In the genomic region with DNA sequence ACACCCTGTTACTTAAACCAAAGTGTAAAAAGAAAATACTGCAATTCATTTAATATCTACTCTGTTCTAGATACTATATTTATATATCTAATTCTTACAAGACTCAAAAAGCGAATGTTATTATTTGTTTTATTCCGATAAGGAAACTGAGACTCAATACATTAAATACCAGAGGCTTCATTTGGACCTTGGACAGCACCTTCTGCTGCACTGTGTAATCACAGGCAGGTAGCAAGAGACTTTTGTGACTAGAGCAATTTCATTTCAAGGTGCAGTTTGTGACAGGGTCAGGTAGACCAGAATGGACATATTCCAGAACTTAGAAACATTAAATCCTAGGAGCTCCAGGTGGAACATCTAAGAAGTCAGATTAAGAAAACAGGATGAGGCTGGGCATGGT, we compare ENCODE assay signal across 15 cellular contexts. TPM values are rescaled to one million over a fixed set of nuclear protein-coding genes. Genes with fewer than 3 reads are reported as not detected.
DNase-seq lines count a peak whose midpoint lies in the region; ATAC-seq and TF ChIP-seq lines count a peak whose summit lies in the region.
"Had no signal": no experiment of that assay in that cellular context is flagged by ENCODE, and none has a peak within 500 bp of the region (broad histone marks: within the 10 kb centered on the region; RNA-seq: fewer than 3 reads in every experiment).

No MANE protein-coding gene starts in this region.

- H3K36me3 ChIP-seq in HCT116 (ENCODE audit: control insufficient read depth in 1 of 2, insufficient read depth in 2 of 2, low read length in 2 of 2) = no peaks in the 10 kb centered on the region

- no peak overlapping the region for H3K27ac ChIP-seq in HCT116 (ENCODE audit: low read depth, low read length)
- H3K27ac ChIP-seq in CD4-positive, alpha-beta T cell (ENCODE audit: low read depth, low read length) = no peak overlapping the region
- H3K27ac ChIP-seq: GM23248 had no signal

- H3K9me3 Mint-ChIP-seq in nephron progenitor cell = no peaks in the 10 kb centered on the region
- no peaks in the 10 kb centered on the region for H3K9me3 Mint-ChIP-seq in CD4-positive, alpha-beta T cell
- H3K9me3 Mint-ChIP-seq: CD8-positive, alpha-beta T cell; H9 had no signal

- CTCF ChIA-PET in HCT116 (lab: Charles Lee) = no interaction called here
- CTCF ChIA-PET in CD4-positive, alpha-beta T cell (lab: Charles Lee) = no interaction called here

- intact Hi-C loops in HCT116 (cut with micrococcal nuclease) = no loop called here
- intact Hi-C loops in CD4-positive, alpha-beta T cell (cut with DNase I, micrococcal nuclease) = no loop called here

- H3K27me3 ChIP-seq in HCT116 (ENCODE audit: insufficient read depth, low read length) = no peaks in the 10 kb centered on the region
- H3K27me3 ChIP-seq in CD4-positive, alpha-beta T cell (ENCODE audit: control insufficient read depth, insufficient read depth, low read length) = no peaks in the 10 kb centered on the region

- no peaks in the 10 kb centered on the region for H3K4me1 Mint-ChIP-seq in nephron progenitor cell
- H3K4me1 Mint-ChIP-seq in CD4-positive, alpha-beta T cell (ENCODE audit: low read depth) = no peaks in the 10 kb centered on the region

- H4K20me1 ChIP-seq in HCT116 (ENCODE audit: insufficient read depth) = no peaks in the 10 kb centered on the region

- DNase-seq in HCT116 (ENCODE audit: low read depth, low spot score) (no peak), nephron progenitor cell (no peak), RKO (ENCODE audit: low spot score) (no peak)
- DNase-seq in CD4-positive, alpha-beta T cell = no peak
- DNase-seq: C1 segment of cervical spinal cord; Caco-2; CD8-positive, alpha-beta T cell; DMS153; DND-41; GM23248; H9 had no signal

- H3K79me2 ChIP-seq in HCT116 (ENCODE audit: insufficient read depth, low read length) = no peaks in the 10 kb centered on the region

- peaks cover 69% of the 10 kb centered on the region for H3K36me3 Mint-ChIP-seq in nephron progenitor cell (ENCODE audit: low read depth)
- H3K36me3 Mint-ChIP-seq in CD4-positive, alpha-beta T cell (ENCODE audit: low read depth) = peaks cover 85% of the 10 kb centered on the region

- no peak for TF ChIP-seq RAD21 in HCT116 (IDR thresholded peaks at IDR 0.05; ENCODE audit: low read depth)
- no peak for TF ChIP-seq RAD21 in Ishikawa (IDR thresholded peaks at IDR 0.05; ENCODE audit: low read depth)

- no peak for TF ChIP-seq EP300 in Ishikawa (IDR thresholded peaks at IDR 0.05; ENCODE audit: borderline replicate concordance)

- no TSS peak for BruUV-seq in HCT116 (replicated peaks; lab: Mats Ljungman, UMichigan)

- no peak overlapping the region for H3K4me2 ChIP-seq in HCT116 (ENCODE audit: low read length)

- RAD21 ChIA-PET in HCT116 (lab: Charles Lee; ENCODE audit: low non-redundant PET in 1 of 2, low total read pairs in 2 of 2, uncharacterized antibody in 2 of 2, unreplicated experiment in 2 of 2) = no interaction called here

- peak overlapping the region; percentile 93 for H3K27ac Mint-ChIP-seq in nephron progenitor cell
- no peak overlapping the region for H3K27ac Mint-ChIP-seq in CD4-positive, alpha-beta T cell
- H3K27ac Mint-ChIP-seq: CD8-positive, alpha-beta T cell; H9 had no signal

- no peak overlapping the region for H3K4me3 Mint-ChIP-seq in nephron progenitor cell
- no peak overlapping the region for H3K4me3 Mint-ChIP-seq in CD4-positive, alpha-beta T cell
- H3K4me3 Mint-ChIP-seq: CD8-positive, alpha-beta T cell; H9 had no signal

- H3K9me3 ChIP-seq in HCT116 (ENCODE audit: control insufficient read depth in 1 of 2, insufficient read depth in 1 of 2, low read depth in 1 of 2, low read length in 2 of 2) = no peaks in the 10 kb centered on the region
- no peaks in the 10 kb centered on the region for H3K9me3 ChIP-seq in CD4-positive, alpha-beta T cell (ENCODE audit: control insufficient read depth, low read length)
- H3K9me3 ChIP-seq: Caco-2 had no signal

- H3K9ac ChIP-seq in HCT116 (ENCODE audit: low read length) = no peak overlapping the region
- H3K9ac ChIP-seq: GM23248 had no signal

- H3K9me2 ChIP-seq in HCT116 (ENCODE audit: insufficient read depth) = no peaks in the 10 kb centered on the region

- peaks cover 3% of the 10 kb centered on the region in 2 experiments; a peak in 3 of 4 replicates for H3K4me1 ChIP-seq in HCT116 (ENCODE audit: control insufficient read depth in 1 of 2, insufficient read depth in 2 of 2, low read length in 2 of 2)
- H3K4me1 ChIP-seq: Caco-2 had no signal

- POLR2A ChIA-PET in HCT116 (lab: Charles Lee) = no interaction called here
- POLR2A ChIA-PET in CD4-positive, alpha-beta T cell (lab: Charles Lee) = no interaction called here

- no peak overlapping the region for H3K4me3 ChIP-seq in HCT116 (replicated peaks in 1 of 2; ENCODE audit: low read depth in 1 of 2, low read length in 2 of 2)
- H3K4me3 ChIP-seq: GM23248 had no signal

- TF ChIP-seq CTCF in HCT116 (IDR thresholded peaks at IDR 0.05 in 2 of 3, conservative IDR thresholded peaks at IDR 0.05 in 1 of 3; ENCODE audit: borderline replicate concordance in 1 of 3, insufficient read depth in 1 of 3, low read depth in 2 of 3, low read length in 2 of 3) (no peak), nephron progenitor cell (IDR thresholded peaks at IDR 0.05) (no peak)
- TF ChIP-seq CTCF in CD4-positive, alpha-beta T cell (IDR thresholded peaks at IDR 0.05) = no peak

- H2AFZ ChIP-seq in HCT116 (ENCODE audit: low read depth, low read length, poor library complexity, severe bottlenecking) = no peak overlapping the region
- H2AFZ ChIP-seq: GM23248 had no signal

- no peak for ATAC-seq in HCT116
- no peak for ATAC-seq in CD4-positive, alpha-beta T cell (ENCODE audit: poor library complexity)
- ATAC-seq in GM18867 (IDR thresholded peaks at IDR 0.05; ENCODE audit: unreplicated experiment) = no peak
- ATAC-seq: CD8-positive, alpha-beta T cell had no signal

- peaks cover 3% of the 10 kb centered on the region for H3K27me3 Mint-ChIP-seq in nephron progenitor cell (ENCODE audit: low read depth, poor library complexity)
- no peaks in the 10 kb centered on the region for H3K27me3 Mint-ChIP-seq in CD4-positive, alpha-beta T cell

- TF ChIP-seq POLR2A in HCT116 (IDR thresholded peaks at IDR 0.05; ENCODE audit: borderline replicate concordance, extremely low read depth, insufficient read depth, insufficient read length) = no peak

TF ChIP-seq in Ishikawa, 13 proteins besides CTCF, POLR2A, EP300 and RAD21:
- no peak for TF ChIP-seq ZBTB7A (IDR thresholded peaks at IDR 0.05; ENCODE audit: low read depth)
- TF ChIP-seq, protein P1, sequence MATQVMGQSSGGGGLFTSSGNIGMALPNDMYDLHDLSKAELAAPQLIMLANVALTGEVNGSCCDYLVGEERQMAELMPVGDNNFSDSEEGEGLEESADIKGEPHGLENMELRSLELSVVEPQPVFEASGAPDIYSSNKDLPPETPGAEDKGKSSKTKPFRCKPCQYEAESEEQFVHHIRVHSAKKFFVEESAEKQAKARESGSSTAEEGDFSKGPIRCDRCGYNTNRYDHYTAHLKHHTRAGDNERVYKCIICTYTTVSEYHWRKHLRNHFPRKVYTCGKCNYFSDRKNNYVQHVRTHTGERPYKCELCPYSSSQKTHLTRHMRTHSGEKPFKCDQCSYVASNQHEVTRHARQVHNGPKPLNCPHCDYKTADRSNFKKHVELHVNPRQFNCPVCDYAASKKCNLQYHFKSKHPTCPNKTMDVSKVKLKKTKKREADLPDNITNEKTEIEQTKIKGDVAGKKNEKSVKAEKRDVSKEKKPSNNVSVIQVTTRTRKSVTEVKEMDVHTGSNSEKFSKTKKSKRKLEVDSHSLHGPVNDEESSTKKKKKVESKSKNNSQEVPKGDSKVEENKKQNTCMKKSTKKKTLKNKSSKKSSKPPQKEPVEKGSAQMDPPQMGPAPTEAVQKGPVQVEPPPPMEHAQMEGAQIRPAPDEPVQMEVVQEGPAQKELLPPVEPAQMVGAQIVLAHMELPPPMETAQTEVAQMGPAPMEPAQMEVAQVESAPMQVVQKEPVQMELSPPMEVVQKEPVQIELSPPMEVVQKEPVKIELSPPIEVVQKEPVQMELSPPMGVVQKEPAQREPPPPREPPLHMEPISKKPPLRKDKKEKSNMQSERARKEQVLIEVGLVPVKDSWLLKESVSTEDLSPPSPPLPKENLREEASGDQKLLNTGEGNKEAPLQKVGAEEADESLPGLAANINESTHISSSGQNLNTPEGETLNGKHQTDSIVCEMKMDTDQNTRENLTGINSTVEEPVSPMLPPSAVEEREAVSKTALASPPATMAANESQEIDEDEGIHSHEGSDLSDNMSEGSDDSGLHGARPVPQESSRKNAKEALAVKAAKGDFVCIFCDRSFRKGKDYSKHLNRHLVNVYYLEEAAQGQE (IDR thresholded peaks at IDR 0.05; ENCODE audit: low read depth) = peak; percentile 65

RNA-seq across cellular contexts. Expression of a gene that starts 21.4 kb away (rescaled TPM):
- 0.22 TPM for total RNA-seq in HCT116 (2021; ENCODE audit: unreplicated experiment)
- 0.16 TPM in 1 of 2 replicates, not detected in the other for polyA plus RNA-seq in HCT116 (2012)
- not detected for total RNA-seq in CD4-positive, alpha-beta T cell
- total RNA-seq: A172; CD8-positive, alpha-beta T cell; GM23248; H4; H9 had no signal

RNA-seq across cellular contexts. Expression of a gene that starts 52.6 kb away (rescaled TPM):
- total RNA-seq in HCT116 (2021; ENCODE audit: unreplicated experiment) = 15.5 TPM
- 13.2 and 15.7 TPM in 2 replicates for polyA plus RNA-seq in HCT116 (2012)
- 1 to 10 TPM; 6.2 to 7.6 TPM for total RNA-seq in CD4-positive, alpha-beta T cell

RNA-seq across cellular contexts. Expression of a gene that starts 52.7 kb away (rescaled TPM):
- total RNA-seq in HCT116 (2021; ENCODE audit: unreplicated experiment) = 97.0 TPM
- 107 and 111 TPM in 2 replicates for polyA plus RNA-seq in HCT116 (2012)
- total RNA-seq in CD4-positive, alpha-beta T cell = 10 to 100 TPM; 20.7 to 23.9 TPM

RNA-seq across cellular contexts. Expression of a gene that starts 53.3 kb away (rescaled TPM):
- 20.4 TPM for total RNA-seq in HCT116 (2021; ENCODE audit: unreplicated experiment)
- polyA plus RNA-seq in HCT116 (2012) = 17.4 and 17.5 TPM in 2 replicates
- total RNA-seq in CD4-positive, alpha-beta T cell = 100 to 1,000 TPM; 467 to 468 TPM
- total RNA-seq: GM23248 had no signal
